ENCODE assay signal across 12 cellular contexts in genomic region chr5:131528682-131529081, GRCh38.
DNase-seq lines count a peak whose midpoint lies in the region; ATAC-seq and TF ChIP-seq lines count a peak whose summit lies in the region.
"Had no signal": no experiment of that assay in that cellular context is flagged by ENCODE, and none has a peak within 500 bp of the region (broad histone marks: within the 10 kb centered on the region; RNA-seq: fewer than 3 reads in every experiment).

No MANE protein-coding gene starts in this region.

- no peaks in the 10 kb centered on the region for H3K79me1 ChIP-seq in H9 (ENCODE audit: insufficient read depth, low read depth, low read length, poor library complexity, severe bottlenecking)

- no peak overlapping the region for H4K5ac ChIP-seq in H9 (ENCODE audit: insufficient read length, low read depth, low read length)

- H3T11ph ChIP-seq in H9 (ENCODE audit: low read length), result no peak overlapping the region

- ATAC-seq in T-cell (replicated peaks in 1 of 4) (no peak), GM19035 (IDR thresholded peaks at IDR 0.05; ENCODE audit: unreplicated experiment) (no peak)
- ATAC-seq in naive thymus-derived CD8-positive, alpha-beta T cell, result peak in 1 of 2 donors; percentile 28

- H3K23me2 ChIP-seq in H9 (ENCODE audit: insufficient read length, low read depth, low read length, poor library complexity, severe bottlenecking), result no peaks in the 10 kb centered on the region

- no peaks in the 10 kb centered on the region for H4K20me1 ChIP-seq in H9 (ENCODE audit: control insufficient read depth, insufficient read depth, insufficient read length)

- H3K4me1 Mint-ChIP-seq in H9 (peaks cover 4 to 5% of the 10 kb centered on the region in 2 experiments; a peak in 3 of 4 replicates), T-cell (peaks cover 77 to 78% (median 77%) of the 10 kb centered on the region in 3 donors)
- peaks cover 36 to 86% (median 78%) of the 10 kb centered on the region in 4 donors for H3K4me1 Mint-ChIP-seq in naive thymus-derived CD8-positive, alpha-beta T cell

- H4K91ac ChIP-seq in H9 (ENCODE audit: insufficient read length, low read depth, low read length), result no peak overlapping the region

- H3K36me3 Mint-ChIP-seq in H9 (ENCODE audit: insufficient read depth in 1 of 3, low read depth in 3 of 3) (no peaks in the 10 kb centered on the region), T-cell (peaks cover 27% of the 10 kb centered on the region)
- H3K36me3 Mint-ChIP-seq in naive thymus-derived CD8-positive, alpha-beta T cell, result peaks cover 0 to 32% (median 7%) of the 10 kb centered on the region in 3 donors
- H3K36me3 Mint-ChIP-seq: mesothelial cell of epicardium had no signal

- CTCF ChIA-PET in T-cell (lab: Charles Lee), result no interaction called here

- H3K79me2 ChIP-seq in H9 (ENCODE audit: insufficient read depth, low read length), result no peaks in the 10 kb centered on the region

- POLR2A ChIA-PET in T-cell (lab: Charles Lee), result interaction anchor here (0.5 to 0.6 kb wide), 4 partner anchors 10 to 68 kb away, joined by 3 to 7 read pairs (median 4); no protein-coding TSS in a partner anchor
- POLR2A ChIA-PET in naive thymus-derived CD8-positive, alpha-beta T cell (lab: Charles Lee), result interaction anchor here (0.5 to 1.7 kb wide), 4 partner anchors 8 to 109 kb away, joined by 3 to 5 read pairs (median 4); no protein-coding TSS in a partner anchor

- H3K4me2 ChIP-seq in H9 (ENCODE audit: insufficient read depth, insufficient read length, low read length), result no peak overlapping the region

- no peak overlapping the region for H3K4ac ChIP-seq in H9 (ENCODE audit: low read depth, low read length)

- H3K9me3 ChIP-seq in H9 (ENCODE audit: control insufficient read depth, low read depth, low read length), result no peaks in the 10 kb centered on the region
- H3K9me3 ChIP-seq: MG63, tibial nerve had no signal

- no peak overlapping the region for H2AFZ ChIP-seq in H9 (ENCODE audit: low read length)

- no peak overlapping the region for H3K18ac ChIP-seq in H9 (ENCODE audit: insufficient read length, low read depth, low read length)

- H2BK15ac ChIP-seq in H9 (ENCODE audit: low read depth, low read length), result no peak overlapping the region

- no peak overlapping the region for H4K8ac ChIP-seq in H9 (replicated peaks; ENCODE audit: insufficient read length, low read depth, low read length)

- H2BK5ac ChIP-seq in H9 (ENCODE audit: insufficient read length, low read length), result no peak overlapping the region

- H2AK5ac ChIP-seq in H9 (ENCODE audit: insufficient read length, low read length), result no peak overlapping the region

- no peak for TF ChIP-seq CTCF in H9 (conservative IDR thresholded peaks at IDR 0.05)

- H2BK12ac ChIP-seq in H9 (ENCODE audit: insufficient read length, low read depth, low read length), result no peak overlapping the region

- H3K9ac ChIP-seq in H9 (ENCODE audit: extremely low read depth, insufficient read length, low read length), result no peak overlapping the region

- no peaks in the 10 kb centered on the region for H3K4me1 ChIP-seq in H9 (ENCODE audit: insufficient read depth, low read length)

- DNase-seq in NOMO-1 (lab: John Stamatoyannopoulos, UW; ENCODE audit: unreplicated experiment in 2 of 2) (peak; percentile 6 to 38), NOMO-1 treated with dmso at 0.1 percent for 144 hours (lab: John Stamatoyannopoulos, UW; ENCODE audit: unreplicated experiment) (no peak), H9 (no peak), T-cell (no peak), SIG-M5 (lab: John Stamatoyannopoulos, UW) (no peak), ecto neural progenitor cell (ENCODE audit: low spot score) (no peak)
- DNase-seq in naive thymus-derived CD8-positive, alpha-beta T cell, result no peak
- DNase-seq: activated CD4-positive, alpha-beta T cell treated with anti-CD3 and anti-CD28 coated beads for 1 hour; MG63 had no signal

- H3K56ac ChIP-seq in H9 (ENCODE audit: insufficient read length, low read depth, low read length), result no peak overlapping the region

- H3K27ac ChIP-seq in H9 (ENCODE audit: insufficient read length, low read depth, low read length), result no peak overlapping the region
- H3K27ac ChIP-seq: tibial nerve had no signal

- H3K27ac Mint-ChIP-seq in H9, result peak overlapping the region in 2 of 3 experiments; percentile 0 to 42; a peak in 4 of 7 replicates
- H3K27ac Mint-ChIP-seq in T-cell, result peak overlapping the region; percentile 64 to 71
- peak overlapping the region; percentile 4 to 90 (median 68) for H3K27ac Mint-ChIP-seq in naive thymus-derived CD8-positive, alpha-beta T cell
- H3K27ac Mint-ChIP-seq: mesothelial cell of epicardium had no signal

- H3K27me3 Mint-ChIP-seq in H9 (ENCODE audit: low read depth), result no peaks in the 10 kb centered on the region
- H3K27me3 Mint-ChIP-seq in T-cell, result no peaks in the 10 kb centered on the region
- H3K27me3 Mint-ChIP-seq in naive thymus-derived CD8-positive, alpha-beta T cell, result no peaks in the 10 kb centered on the region

- no peak overlapping the region for H3K23ac ChIP-seq in H9 (ENCODE audit: insufficient read length, low read depth, low read length)

- H3K14ac ChIP-seq in H9 (ENCODE audit: insufficient read depth, low read length), result no peak overlapping the region

- H2BK120ac ChIP-seq in H9 (ENCODE audit: low read depth, low read length, poor library complexity, severe bottlenecking), result no peak overlapping the region

- H3K27me3 ChIP-seq in H9 (ENCODE audit: insufficient read depth, low read length), result no peaks in the 10 kb centered on the region
- H3K27me3 ChIP-seq: MG63, tibial nerve had no signal

- no peak overlapping the region for H2BK20ac ChIP-seq in H9 (ENCODE audit: low read depth, low read length, poor library complexity, severe bottlenecking)

- H3K4me3 Mint-ChIP-seq in H9 (no peak overlapping the region), T-cell (peak overlapping the region; percentile 9 to 60 (median 28))
- H3K4me3 Mint-ChIP-seq in naive thymus-derived CD8-positive, alpha-beta T cell, result peak overlapping the region; percentile 6 to 67 (median 56)
- H3K4me3 Mint-ChIP-seq: mesothelial cell of epicardium had no signal

- H3K9me3 Mint-ChIP-seq in H9 (no peaks in the 10 kb centered on the region), T-cell (no peaks in the 10 kb centered on the region)
- no peaks in the 10 kb centered on the region for H3K9me3 Mint-ChIP-seq in naive thymus-derived CD8-positive, alpha-beta T cell
- H3K9me3 Mint-ChIP-seq: mesothelial cell of epicardium had no signal

Comparison
In these comparisons a context has a peak if more than half of its experiments do, and no peak if none do; other contexts are left out.
1. DNase-seq: peak in NOMO-1 (2 of 2); none in NOMO-1 treated with dmso at 0.1 percent for 144 hours (single experiment), H9 (single experiment), T-cell (0 of 34), naive thymus-derived CD8-positive, alpha-beta T cell (0 of 10), SIG-M5 (single experiment) and ecto neural progenitor cell (single experiment).
2. H3K4me3 Mint-ChIP-seq: peak in T-cell (3 of 3) and naive thymus-derived CD8-positive, alpha-beta T cell (10 of 10); none in H9 (0 of 2).
3. Peak in every context shown above with its lines, with median percentiles within 50 percentile points of each other: H3K27ac Mint-ChIP-seq.